Comparison of ENCODE assay signal across 18 cellular contexts in the genomic region with DNA sequence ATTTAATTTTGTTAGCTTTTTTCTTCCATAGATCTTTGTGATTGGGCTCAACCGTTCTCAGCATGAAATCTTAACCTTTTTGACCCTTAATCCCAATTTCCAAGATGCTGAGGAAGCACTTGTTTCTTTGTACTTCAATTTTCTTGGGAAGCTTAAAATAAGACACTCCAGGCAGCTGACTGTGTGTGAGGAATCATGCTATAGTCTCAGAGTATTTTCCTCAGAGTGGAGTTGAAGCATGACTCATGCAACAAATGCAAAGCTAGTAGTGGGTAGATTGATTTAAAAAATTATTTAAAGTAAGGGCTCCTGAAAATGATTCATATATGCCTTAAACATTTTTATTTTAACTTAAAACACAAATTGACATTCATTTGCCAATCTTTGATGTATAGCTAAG.
DNase-seq lines count a peak whose midpoint lies in the region; TF ChIP-seq lines count a peak whose summit lies in the region.
"Had no signal": no experiment of that assay in that cellular context is flagged by ENCODE, and none has a peak within 500 bp of the region (broad histone marks: within the 10 kb centered on the region; RNA-seq: fewer than 3 reads in every experiment).

No MANE protein-coding gene starts in this region.

- no peak overlapping the region for H3K4me3 ChIP-seq in fibroblast of mammary gland (ENCODE audit: control insufficient read depth, low read depth, low read length)

- DNase-seq in HCEC 1CT (peak; percentile 15), astrocyte of the hippocampus (ENCODE audit: low read depth, low spot score) (peak; percentile 27), fibroblast of mammary gland (ENCODE audit: low read depth) (peak; percentile 20), non-pigmented ciliary epithelial cell (ENCODE audit: low read depth) (peak; percentile 32), NCI-H1930 (lab: John Stamatoyannopoulos, UW) (no peak), DMS153 (lab: John Stamatoyannopoulos, UW) (no peak), NCI-H748 treated with DMSO at 0.1 percent for 48 hours (lab: John Stamatoyannopoulos, UW) (no peak)
- DNase-seq in activated T-cell treated with anti-CD3 and anti-CD28 coated beads, Interleukin-2, amount 50 U/mL, for 48 hours: no peak
- DNase-seq: CD4-positive, alpha-beta T cell; GOT3; NCI-H1092 treated with DMSO at 0.1 percent for 48 hours; NCI-H146; NCI-H2081; NCI-H2171 treated with DMSO at 0.1 percent for 48 hours; NCI-H510A; NCI-H82; OCI-M1; SHP77 treated with DMSO at 0.1 percent for 48 hours had no signal

- no peak for TF ChIP-seq CTCF in fibroblast of mammary gland (conservative IDR thresholded peaks at IDR 0.05; ENCODE audit: control insufficient read depth, insufficient read depth, low read depth, low read length)

Comparison
In these comparisons a context has a peak if more than half of its experiments do, and no peak if none do; other contexts are left out.
1. DNase-seq: peak in HCEC 1CT (single experiment), astrocyte of the hippocampus (single experiment), fibroblast of mammary gland (single experiment) and non-pigmented ciliary epithelial cell (single experiment); none in activated T-cell treated with anti-CD3 and anti-CD28 coated beads, Interleukin-2, amount 50 U/mL, for 48 hours (0 of 2), NCI-H1930 (0 of 2), DMS153 (single experiment) and NCI-H748 treated with DMSO at 0.1 percent for 48 hours (single experiment).